12 cellular contexts compared by ENCODE assay signal in genomic region chr6:39227476-39227875, GRCh38. TPM values are rescaled to one million over a fixed set of nuclear protein-coding genes. Genes with fewer than 3 reads are reported as not detected.
DNase-seq lines count a peak whose midpoint lies in the region; ATAC-seq and TF ChIP-seq lines count a peak whose summit lies in the region.
"Had no signal": no experiment of that assay in that cellular context is flagged by ENCODE, and none has a peak within 500 bp of the region (broad histone marks: within the 10 kb centered on the region; RNA-seq: fewer than 3 reads in every experiment).

No MANE protein-coding gene starts in this region.

- H3K9me3 ChIP-seq in CD4-positive, CD25-positive, alpha-beta regulatory T cell (ENCODE audit: control insufficient read depth in 2 of 2, low read length in 2 of 2), result no peaks in the 10 kb centered on the region
- H3K9me3 ChIP-seq in mesenchymal stem cell (ENCODE audit: control insufficient read depth, low read length), result no peaks in the 10 kb centered on the region
- H3K9me3 ChIP-seq in GM23248 (ENCODE audit: low read depth), result no peaks in the 10 kb centered on the region

- peak overlapping the region in 2 of 3 donors; percentile 81 to 85 for H3K27ac Mint-ChIP-seq in CD4-positive, CD25-positive, alpha-beta regulatory T cell
- H3K27ac Mint-ChIP-seq in central memory CD8-positive, alpha-beta T cell (ENCODE audit: low read depth), result peak overlapping the region; percentile 54
- peak overlapping the region in 3 of 10 donors; percentile 19 to 49 (median 35) for H3K27ac Mint-ChIP-seq in naive thymus-derived CD8-positive, alpha-beta T cell
- no peak overlapping the region for H3K27ac Mint-ChIP-seq in immature natural killer cell

- no peak overlapping the region for H3K9ac ChIP-seq in mesenchymal stem cell (ENCODE audit: low read length)
- no peak overlapping the region for H3K9ac ChIP-seq in GM23248

- no peak overlapping the region for H4K8ac ChIP-seq in mesenchymal stem cell (ENCODE audit: low read length)

- no peak for TF ChIP-seq CTCF in HL-60 (IDR thresholded peaks at IDR 0.05; ENCODE audit: insufficient read depth, low read length)

- H3K27me3 ChIP-seq in CD4-positive, CD25-positive, alpha-beta regulatory T cell (ENCODE audit: control insufficient read depth, insufficient read depth, low read length), result peaks cover 2% of the 10 kb centered on the region
- H3K27me3 ChIP-seq in HL-60 (ENCODE audit: insufficient read depth, poor library complexity, severe bottlenecking), result no peaks in the 10 kb centered on the region
- H3K27me3 ChIP-seq in mesenchymal stem cell (ENCODE audit: control insufficient read depth in 1 of 2, insufficient read depth in 1 of 2, low read length in 2 of 2), result peaks cover 17 to 48% of the 10 kb centered on the region in 2 experiments
- H3K27me3 ChIP-seq in GM23248 (replicated peaks; ENCODE audit: insufficient read depth), result peaks cover 22% of the 10 kb centered on the region

- no peaks in the 10 kb centered on the region for H3K36me3 Mint-ChIP-seq in CD4-positive, CD25-positive, alpha-beta regulatory T cell
- H3K36me3 Mint-ChIP-seq in central memory CD8-positive, alpha-beta T cell (ENCODE audit: insufficient read depth), result peaks cover 1% of the 10 kb centered on the region
- H3K36me3 Mint-ChIP-seq in naive thymus-derived CD8-positive, alpha-beta T cell, result no peaks in the 10 kb centered on the region
- no peaks in the 10 kb centered on the region for H3K36me3 Mint-ChIP-seq in immature natural killer cell

- H3K36me3 ChIP-seq in CD4-positive, CD25-positive, alpha-beta regulatory T cell (ENCODE audit: control insufficient read depth, insufficient read depth, low read length), result no peaks in the 10 kb centered on the region
- H3K36me3 ChIP-seq in mesenchymal stem cell (ENCODE audit: control insufficient read depth in 1 of 2, insufficient read depth in 2 of 2, low read depth in 1 of 2, low read length in 2 of 2) (no peaks in the 10 kb centered on the region), GM23248 (ENCODE audit: low read depth) (no peaks in the 10 kb centered on the region)

- H2BK120ac ChIP-seq in mesenchymal stem cell (ENCODE audit: low read depth, low read length), result no peak overlapping the region

- in situ Hi-C loops in GM23248 (cut with MboI), result no loop called here

- no peak overlapping the region for H2BK15ac ChIP-seq in mesenchymal stem cell (ENCODE audit: low read depth, poor library complexity, severe bottlenecking)

- H3K9me2 ChIP-seq in GM23248 (ENCODE audit: insufficient read depth), result no peaks in the 10 kb centered on the region

- H3K4me2 ChIP-seq in mesenchymal stem cell (ENCODE audit: low read length, poor library complexity, severe bottlenecking), result no peak overlapping the region
- H3K4me2 ChIP-seq in GM23248 (ENCODE audit: unreplicated experiment), result no peak overlapping the region

- H3K27me3 Mint-ChIP-seq in CD4-positive, CD25-positive, alpha-beta regulatory T cell, result peaks cover 42% of the 10 kb centered on the region
- peaks cover 20% of the 10 kb centered on the region for H3K27me3 Mint-ChIP-seq in central memory CD8-positive, alpha-beta T cell
- H3K27me3 Mint-ChIP-seq in naive thymus-derived CD8-positive, alpha-beta T cell, result peaks cover 0 to 9% (median 3%) of the 10 kb centered on the region in 5 donors
- peaks cover 0 to 12% (median 2%) of the 10 kb centered on the region in 3 donors for H3K27me3 Mint-ChIP-seq in immature natural killer cell (ENCODE audit: low read depth in 3 of 3)

- H4K91ac ChIP-seq in mesenchymal stem cell (ENCODE audit: low read length), result no peak overlapping the region

- ATAC-seq in CD4-positive, CD25-positive, alpha-beta regulatory T cell (ENCODE audit: low read depth in 2 of 2), result no peak
- no peak for ATAC-seq in central memory CD8-positive, alpha-beta T cell (replicated peaks; ENCODE audit: extremely low read depth, poor library complexity, severe bottlenecking)
- ATAC-seq in naive thymus-derived CD8-positive, alpha-beta T cell, result no peak
- ATAC-seq in HG02571 (IDR thresholded peaks at IDR 0.05; ENCODE audit: unreplicated experiment), result no peak
- ATAC-seq: SK-N-SH treated with all-trans-retinoic acid at 6 μM for 48 hours had no signal

- no peaks in the 10 kb centered on the region for H4K20me1 ChIP-seq in GM23248 (ENCODE audit: insufficient read depth)

- no peak overlapping the region for H2AK5ac ChIP-seq in mesenchymal stem cell (ENCODE audit: low read length, severe bottlenecking)

- H3K4me3 ChIP-seq in CD4-positive, CD25-positive, alpha-beta regulatory T cell (ENCODE audit: low read depth, low read length), result peak overlapping the region; percentile 47
- peak overlapping the region; percentile 81 for H3K4me3 ChIP-seq in HL-60 (replicated peaks; ENCODE audit: insufficient read depth, low read length)
- peak overlapping the region in 1 of 2 experiments; percentile 83 for H3K4me3 ChIP-seq in mesenchymal stem cell (ENCODE audit: insufficient read depth in 1 of 2, low read depth in 1 of 2, low read length in 2 of 2)
- H3K4me3 ChIP-seq in GM23248, result no peak overlapping the region

- H3K4me3 Mint-ChIP-seq in CD4-positive, CD25-positive, alpha-beta regulatory T cell, result peak overlapping the region; percentile 11 to 78 (median 68)
- H3K4me3 Mint-ChIP-seq in central memory CD8-positive, alpha-beta T cell, result peak overlapping the region; percentile 73
- peak overlapping the region in 9 of 10 donors; percentile 1 to 82 (median 76) for H3K4me3 Mint-ChIP-seq in naive thymus-derived CD8-positive, alpha-beta T cell
- no peak overlapping the region for H3K4me3 Mint-ChIP-seq in immature natural killer cell

- no peak overlapping the region for H2BK12ac ChIP-seq in mesenchymal stem cell (ENCODE audit: low read length in 2 of 2)

- no peaks in the 10 kb centered on the region for H3K79me1 ChIP-seq in mesenchymal stem cell (replicated peaks; ENCODE audit: low read length, poor library complexity, severe bottlenecking)

- no peak overlapping the region for H3K27ac ChIP-seq in CD4-positive, CD25-positive, alpha-beta regulatory T cell (ENCODE audit: insufficient read depth, low read length, poor library complexity, severe bottlenecking)
- peak overlapping the region; percentile 84 for H3K27ac ChIP-seq in HL-60 (replicated peaks)
- no peak overlapping the region for H3K27ac ChIP-seq in mesenchymal stem cell (ENCODE audit: low read length, poor library complexity, severe bottlenecking)
- H3K27ac ChIP-seq in GM23248, result no peak overlapping the region

- no peak overlapping the region for H3K23ac ChIP-seq in mesenchymal stem cell (ENCODE audit: low read length in 2 of 2)

- H3K4me1 ChIP-seq in CD4-positive, CD25-positive, alpha-beta regulatory T cell (ENCODE audit: control insufficient read depth, insufficient read depth, low read length, poor library complexity, severe bottlenecking), result peaks cover 34% of the 10 kb centered on the region
- peaks cover 9% of the 10 kb centered on the region for H3K4me1 ChIP-seq in mesenchymal stem cell (ENCODE audit: control insufficient read depth, insufficient read depth, low read depth, low read length)
- H3K4me1 ChIP-seq in GM23248 (ENCODE audit: insufficient read depth), result no peaks in the 10 kb centered on the region

- H3K4me1 Mint-ChIP-seq in CD4-positive, CD25-positive, alpha-beta regulatory T cell, result peaks cover 0 to 47% (median 11%) of the 10 kb centered on the region in 4 donors
- H3K4me1 Mint-ChIP-seq in central memory CD8-positive, alpha-beta T cell, result peaks cover 32% of the 10 kb centered on the region
- peaks cover 18 to 50% (median 35%) of the 10 kb centered on the region in 4 donors for H3K4me1 Mint-ChIP-seq in naive thymus-derived CD8-positive, alpha-beta T cell
- peaks cover 28% of the 10 kb centered on the region in 2 donors for H3K4me1 Mint-ChIP-seq in immature natural killer cell

- no peak for DNase-seq in CD4-positive, CD25-positive, alpha-beta regulatory T cell
- no peak for DNase-seq in HL-60 (ENCODE audit: low read depth in 1 of 2, low spot score in 1 of 2)
- DNase-seq in central memory CD8-positive, alpha-beta T cell (ENCODE audit: low spot score in 2 of 2), result no peak
- no peak for DNase-seq in naive thymus-derived CD8-positive, alpha-beta T cell
- DNase-seq in mesenchymal stem cell, result no peak
- DNase-seq in immature natural killer cell, result no peak
- no peak for DNase-seq in GM23248
- DNase-seq: C1 segment of cervical spinal cord, foreskin melanocyte, NCI-H524 treated with DMSO at 0.1 percent for 48 hours had no signal

- no peaks in the 10 kb centered on the region for H3K79me2 ChIP-seq in GM23248 (ENCODE audit: insufficient read depth)

- H3F3A ChIP-seq in GM23248 (ENCODE audit: insufficient read depth), result no peaks in the 10 kb centered on the region

- H3K18ac ChIP-seq in mesenchymal stem cell (ENCODE audit: low read depth in 1 of 2, low read length in 2 of 2), result no peak overlapping the region

- peaks cover 0 to 2% (median 0%) of the 10 kb centered on the region in 7 donors for H3K9me3 Mint-ChIP-seq in CD4-positive, CD25-positive, alpha-beta regulatory T cell
- H3K9me3 Mint-ChIP-seq in central memory CD8-positive, alpha-beta T cell, result no peaks in the 10 kb centered on the region
- H3K9me3 Mint-ChIP-seq in naive thymus-derived CD8-positive, alpha-beta T cell, result no peaks in the 10 kb centered on the region
- no peaks in the 10 kb centered on the region for H3K9me3 Mint-ChIP-seq in immature natural killer cell

- H2AFZ ChIP-seq in mesenchymal stem cell (ENCODE audit: low read depth, low read length), result no peak overlapping the region
- no peak overlapping the region for H2AFZ ChIP-seq in GM23248

- H3K4ac ChIP-seq in mesenchymal stem cell (ENCODE audit: low read depth in 1 of 2, low read length in 2 of 2), result no peak overlapping the region

- no peak overlapping the region for H3K14ac ChIP-seq in mesenchymal stem cell (ENCODE audit: low read length in 2 of 2)

- H2BK5ac ChIP-seq in mesenchymal stem cell (ENCODE audit: low read depth, low read length, poor library complexity, severe bottlenecking), result no peak overlapping the region

- POLR2A ChIA-PET in naive thymus-derived CD8-positive, alpha-beta T cell (lab: Charles Lee), result no interaction called here

- WGBS in mesenchymal stem cell, result 85% methylated on average over 9 of the region's 9 CpGs
- WGBS in GM23248 (ENCODE audit: low coverage in 1 of 2, low lambda C conversion rate in 2 of 2, missing lambda C conversion rate in 2 of 2), 2 experiments, result 75 to 76% methylated on average over 9 of the region's 9 CpGs

RNA-seq across cellular contexts. Expression of gene KCNK5, which starts 1.8 kb away (rescaled TPM):
- 0.86 TPM for total RNA-seq in CD4-positive, CD25-positive, alpha-beta regulatory T cell
- under 1 TPM in 3 of 4 donors, not detected in 1; 0.13 to 0.71 (median 0.34) TPM for polyA plus RNA-seq in CD4-positive, CD25-positive, alpha-beta regulatory T cell
- under 1 TPM; 0.11 to 0.16 TPM for total RNA-seq in naive thymus-derived CD8-positive, alpha-beta T cell
- not detected for polyA plus RNA-seq in naive thymus-derived CD8-positive, alpha-beta T cell
- polyA plus RNA-seq in mesenchymal stem cell (2013, experiment 1 of 2), result not detected
- not detected for polyA plus RNA-seq in mesenchymal stem cell (2013, experiment 2 of 2)
- polyA plus RNA-seq in immature natural killer cell, result under 1 TPM in 1 of 3 donors, not detected in 2; 0.08 TPM
- not detected in 2 replicates for total RNA-seq in GM23248 (2014; rRNA removed; shearing (Covaris generic))
- polyA plus RNA-seq in GM23248 (2016; fragmentation: Nextera tagmentation; extraction: Ambion mirVana), result not detected in 2 replicates

Comparison
In these comparisons a context has a peak if more than half of its experiments do, and no peak if none do; other contexts are left out.
1. H3K27ac Mint-ChIP-seq: peak in CD4-positive, CD25-positive, alpha-beta regulatory T cell (2 of 3) and central memory CD8-positive, alpha-beta T cell (single experiment); none in immature natural killer cell (0 of 6).
2. H3K4me3 Mint-ChIP-seq: peak in CD4-positive, CD25-positive, alpha-beta regulatory T cell (4 of 4), central memory CD8-positive, alpha-beta T cell (single experiment) and naive thymus-derived CD8-positive, alpha-beta T cell (9 of 10); none in immature natural killer cell (0 of 5).